ENCODE assay signal across 29 cellular contexts in genomic region chr12:119307747-119308146, GRCh38. TPM values are rescaled to one million over a fixed set of nuclear protein-coding genes. Genes with fewer than 3 reads are reported as not detected.
DNase-seq lines count a peak whose midpoint lies in the region; ATAC-seq and TF ChIP-seq lines count a peak whose summit lies in the region.
"Had no signal": no experiment of that assay in that cellular context is flagged by ENCODE, and none has a peak within 500 bp of the region (broad histone marks: within the 10 kb centered on the region; RNA-seq: fewer than 3 reads in every experiment).

No MANE protein-coding gene starts in this region.

- no peaks in the 10 kb centered on the region for H3K9me3 ChIP-seq in trophoblast cell (ENCODE audit: insufficient read depth, low read depth, low read length)
- no peaks in the 10 kb centered on the region for H3K9me3 ChIP-seq in MM.1S (replicated peaks; ENCODE audit: insufficient read depth, low read length)
- H3K9me3 ChIP-seq: A549, BE2C had no signal

- H3K9me3 Mint-ChIP-seq in WTC11 (peaks cover 9% of the 10 kb centered on the region), nephron progenitor cell (peaks cover 13% of the 10 kb centered on the region)

- H3K4me3 Mint-ChIP-seq in WTC11 (no peak overlapping the region), nephron progenitor cell (no peak overlapping the region)
- H3K4me3 Mint-ChIP-seq: CD14-positive monocyte; CD4-positive, alpha-beta memory T cell; CD8-positive, alpha-beta memory T cell had no signal

- CTCF ChIA-PET in WTC11 (lab: Charles Lee) = interaction anchor here (1.0 kb wide), 1 partner anchor 105 kb away, joined by 3 read pairs; no protein-coding TSS in a partner anchor

- H4K12ac ChIP-seq in trophoblast cell (ENCODE audit: low read depth, low read length) = no peak overlapping the region

- H3K4me1 Mint-ChIP-seq in WTC11 = peaks cover 36% of the 10 kb centered on the region
- peaks cover 57% of the 10 kb centered on the region for H3K4me1 Mint-ChIP-seq in nephron progenitor cell
- H3K4me1 Mint-ChIP-seq: CD14-positive monocyte; CD4-positive, alpha-beta memory T cell; CD4-positive, CD25-positive, alpha-beta regulatory T cell; CD8-positive, alpha-beta memory T cell had no signal

- no peak overlapping the region for H2BK5ac ChIP-seq in trophoblast cell (ENCODE audit: low read depth, low read length, poor library complexity)

- POLR2A ChIA-PET in WTC11 (lab: Charles Lee) = no interaction called here

- H2AK5ac ChIP-seq in trophoblast cell (ENCODE audit: low read length) = no peak overlapping the region

- H3K79me2 ChIP-seq in trophoblast cell (ENCODE audit: control insufficient read depth, insufficient read depth, low read length, poor library complexity) (no peaks in the 10 kb centered on the region), MM.1S (ENCODE audit: low read length) (no peaks in the 10 kb centered on the region)

- H3K9me2 ChIP-seq in MM.1S (replicated peaks; ENCODE audit: insufficient read depth, low read length) = no peaks in the 10 kb centered on the region

- no peaks in the 10 kb centered on the region for H3F3A ChIP-seq in MM.1S (ENCODE audit: insufficient read depth, low read length)

- no CpG with 5 or more reads among the region's 2 CpGs for WGBS in trophoblast cell (ENCODE audit: extremely low coverage, insufficient coverage, insufficient read length)

- H3K4me1 ChIP-seq in trophoblast cell (ENCODE audit: control insufficient read depth in 1 of 2, insufficient read depth in 2 of 2, low read length in 2 of 2) = peaks cover 4% of the 10 kb centered on the region in 2 experiments
- H3K4me1 ChIP-seq in MM.1S (ENCODE audit: low read length) = no peaks in the 10 kb centered on the region
- H3K4me1 ChIP-seq: A549 had no signal

- no peaks in the 10 kb centered on the region for H3K27me3 ChIP-seq in trophoblast cell (ENCODE audit: insufficient read depth, low read length)
- no peaks in the 10 kb centered on the region for H3K27me3 ChIP-seq in MM.1S (replicated peaks; ENCODE audit: insufficient read depth, low read length)
- H3K27me3 ChIP-seq: BE2C had no signal

- H3K18ac ChIP-seq in trophoblast cell (ENCODE audit: low read length) = no peak overlapping the region

- H3K27ac Mint-ChIP-seq in WTC11 = no peak overlapping the region
- peak overlapping the region; percentile 81 for H3K27ac Mint-ChIP-seq in nephron progenitor cell
- H3K27ac Mint-ChIP-seq: CD14-positive monocyte; CD4-positive, alpha-beta memory T cell; CD4-positive, CD25-positive, alpha-beta regulatory T cell; CD8-positive, alpha-beta memory T cell had no signal

- no peaks in the 10 kb centered on the region for H3K36me3 ChIP-seq in trophoblast cell (ENCODE audit: control insufficient read depth in 1 of 2, insufficient read depth in 2 of 2, low read length in 2 of 2)
- no peaks in the 10 kb centered on the region for H3K36me3 ChIP-seq in MM.1S (replicated peaks; ENCODE audit: insufficient read depth, low read length)
- H3K36me3 ChIP-seq: BE2C had no signal

- no peaks in the 10 kb centered on the region for H4K20me1 ChIP-seq in MM.1S (ENCODE audit: insufficient read depth, low read length)

- DNase-seq in NCI-H82 (lab: John Stamatoyannopoulos, UW) (peak; percentile 16), NCI-H82 treated with DMSO at 0.1 percent for 48 hours (lab: John Stamatoyannopoulos, UW; ENCODE audit: unreplicated experiment) (no peak), WTC11 (ENCODE audit: low spot score) (no peak), nephron progenitor cell (no peak), trophoblast cell (no peak), H4 (ENCODE audit: low spot score) (no peak), MM.1S (no peak)
- DNase-seq: AML-193; BE2C; C1 segment of cervical spinal cord; CD4-positive, alpha-beta memory T cell; CD4-positive, CD25-positive, alpha-beta regulatory T cell; CD8-positive, alpha-beta memory T cell; COR-L47; DMS 273 treated with DMSO at 0.1 percent for 48 hours; DMS153; DMS53; DMS79; DND-41; EL; GDM1 had no signal

- no peak overlapping the region for H4K8ac ChIP-seq in trophoblast cell (ENCODE audit: low read depth, low read length)

- H3K27me3 Mint-ChIP-seq in WTC11 (ENCODE audit: low read depth) (peaks cover 10% of the 10 kb centered on the region), nephron progenitor cell (ENCODE audit: low read depth, poor library complexity) (peaks cover 9% of the 10 kb centered on the region)
- H3K27me3 Mint-ChIP-seq: CD4-positive, CD25-positive, alpha-beta regulatory T cell had no signal

- peaks cover 4% of the 10 kb centered on the region for H3K79me1 ChIP-seq in trophoblast cell (ENCODE audit: low read length)

- ATAC-seq in WTC11 = no peak
- no peak for ATAC-seq in HG02840 (IDR thresholded peaks at IDR 0.05; ENCODE audit: low FRiP score, unreplicated experiment)
- ATAC-seq: A549, GM12878 had no signal

- no peak overlapping the region for H3K4ac ChIP-seq in trophoblast cell (ENCODE audit: low read depth, low read length)

- no peak overlapping the region for H3K14ac ChIP-seq in trophoblast cell (ENCODE audit: low read length)

- H3K36me3 Mint-ChIP-seq in WTC11 (peaks cover 12% of the 10 kb centered on the region), nephron progenitor cell (ENCODE audit: low read depth) (peaks cover 4% of the 10 kb centered on the region)
- H3K36me3 Mint-ChIP-seq: CD14-positive monocyte; CD4-positive, alpha-beta memory T cell; CD4-positive, CD25-positive, alpha-beta regulatory T cell had no signal

- no peak overlapping the region for H4K91ac ChIP-seq in trophoblast cell (ENCODE audit: low read depth, low read length)

- H3K4me2 ChIP-seq in trophoblast cell (ENCODE audit: low read length) (no peak overlapping the region), MM.1S (ENCODE audit: low read depth, low read length) (no peak overlapping the region)
- H3K4me2 ChIP-seq: A549 had no signal

- H3K4me3 ChIP-seq in trophoblast cell (ENCODE audit: low read depth, low read length) (no peak overlapping the region), MM.1S (ENCODE audit: low read length) (no peak overlapping the region)
- H3K4me3 ChIP-seq: A549, GM12878 had no signal

- H2BK12ac ChIP-seq in trophoblast cell (ENCODE audit: low read length) = peak overlapping the region; percentile 29

- no peak for TF ChIP-seq CTCF in WTC11 (IDR thresholded peaks at IDR 0.05)
- TF ChIP-seq CTCF in nephron progenitor cell (IDR thresholded peaks at IDR 0.05) = no peak
- TF ChIP-seq CTCF in MM.1S (IDR thresholded peaks at IDR 0.05; ENCODE audit: low read length) = no peak

- H3K9ac ChIP-seq in trophoblast cell (ENCODE audit: low read length) (no peak overlapping the region), MM.1S (ENCODE audit: low read length) (no peak overlapping the region)

- H3K23ac ChIP-seq in trophoblast cell (ENCODE audit: low read length) = no peak overlapping the region

- no peak overlapping the region for H2BK120ac ChIP-seq in trophoblast cell (ENCODE audit: insufficient read depth, low read length, poor library complexity)

- H3K27ac ChIP-seq in trophoblast cell (ENCODE audit: low read depth, low read length) (no peak overlapping the region), MM.1S (ENCODE audit: low read length) (no peak overlapping the region)
- H3K27ac ChIP-seq: 22Rv1, A549 had no signal

- no peak overlapping the region for H2AFZ ChIP-seq in trophoblast cell (ENCODE audit: insufficient read depth, low read length, poor library complexity)
- H2AFZ ChIP-seq in MM.1S (ENCODE audit: low read length) = no peak overlapping the region

TF ChIP-seq in WTC11, 78 proteins besides CTCF, POLR2A, EP300 and RAD21:
- no peak for TF ChIP-seq ETV6 (CRISPR knock-in tag; IDR thresholded peaks at IDR 0.05)
- no peak for TF ChIP-seq MAX (CRISPR knock-in tag; IDR thresholded peaks at IDR 0.05)
- TF ChIP-seq ZNF416 (CRISPR knock-in tag; IDR thresholded peaks at IDR 0.05) = peak; percentile 97
- TF ChIP-seq TP53 (CRISPR knock-in tag; IDR thresholded peaks at IDR 0.05) = no peak
- no peak for TF ChIP-seq ZMAT4 (CRISPR knock-in tag; IDR thresholded peaks at IDR 0.05)
- no peak for TF ChIP-seq PRDM15 (CRISPR knock-in tag; IDR thresholded peaks at IDR 0.05)
- no peak for TF ChIP-seq NFATC4 (CRISPR knock-in tag; IDR thresholded peaks at IDR 0.05)
- TF ChIP-seq HMGA2 (CRISPR knock-in tag; IDR thresholded peaks at IDR 0.05) = no peak

RNA-seq across cellular contexts. Expression of gene CCDC60, which starts 26.8 kb away (rescaled TPM):
- 0.57 to 1.1 TPM (median 0.82 TPM) in 3 replicates for total RNA-seq in WTC11 (2021)
- polyA plus RNA-seq in trophoblast cell (2013) = 0.29 and 0.35 TPM in 2 replicates
- not detected in 2 replicates for total RNA-seq in H4 (2014; rRNA removed; shearing (Covaris generic))
- total RNA-seq: A172; CD4-positive, alpha-beta memory T cell; CD4-positive, CD25-positive, alpha-beta regulatory T cell; CD8-positive, alpha-beta memory T cell; Daoy; G401; GM12878 had no signal
- polyA plus RNA-seq: CD14-positive monocyte; CD4-positive, alpha-beta memory T cell; CD4-positive, CD25-positive, alpha-beta regulatory T cell; CD8-positive, alpha-beta memory T cell had no signal
